ENCODE assay signal across 1 cellular context in the genomic region with DNA sequence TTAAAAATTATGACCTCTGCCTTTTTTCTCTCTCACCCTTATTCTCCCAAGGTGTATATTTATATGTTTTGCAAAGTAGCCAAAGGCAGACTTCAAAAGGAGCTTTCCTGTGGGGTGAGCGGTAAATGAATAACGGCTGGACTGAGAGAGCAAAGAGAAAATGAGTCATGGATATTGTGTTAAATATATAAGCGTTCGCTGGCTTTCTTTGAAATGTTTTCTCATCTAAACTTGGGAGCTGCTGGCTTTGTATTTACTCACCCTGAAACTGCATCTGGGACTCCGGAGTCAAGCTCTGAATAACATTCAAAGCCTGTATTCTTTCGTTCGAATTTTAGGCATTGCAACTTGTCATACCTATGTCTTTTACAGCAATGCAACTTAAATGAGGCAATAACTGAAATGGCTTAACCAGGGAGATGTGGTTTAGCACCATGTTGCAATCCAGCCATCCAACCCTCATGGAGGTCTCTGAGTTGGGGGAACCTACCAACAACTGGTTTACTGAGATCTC.
TF ChIP-seq lines count a peak whose summit lies in the region.

No MANE protein-coding gene starts in this region.

TF ChIP-seq in HepG2, 621 proteins besides CTCF, POLR2A, EP300 and RAD21 (continued from another document and continues in another):
- TF ChIP-seq STAG1 (CRISPR knock-in tag; IDR thresholded peaks at IDR 0.05) = 0 out of 2 replicates have a peak, but pooled peaks have one; percentile 4
- TF ChIP-seq TEAD3 (CRISPR knock-in tag; optimal IDR thresholded peaks at IDR 0.05; ENCODE audit: borderline replicate concordance) = peak; percentile 36
- TF ChIP-seq, protein P1, sequence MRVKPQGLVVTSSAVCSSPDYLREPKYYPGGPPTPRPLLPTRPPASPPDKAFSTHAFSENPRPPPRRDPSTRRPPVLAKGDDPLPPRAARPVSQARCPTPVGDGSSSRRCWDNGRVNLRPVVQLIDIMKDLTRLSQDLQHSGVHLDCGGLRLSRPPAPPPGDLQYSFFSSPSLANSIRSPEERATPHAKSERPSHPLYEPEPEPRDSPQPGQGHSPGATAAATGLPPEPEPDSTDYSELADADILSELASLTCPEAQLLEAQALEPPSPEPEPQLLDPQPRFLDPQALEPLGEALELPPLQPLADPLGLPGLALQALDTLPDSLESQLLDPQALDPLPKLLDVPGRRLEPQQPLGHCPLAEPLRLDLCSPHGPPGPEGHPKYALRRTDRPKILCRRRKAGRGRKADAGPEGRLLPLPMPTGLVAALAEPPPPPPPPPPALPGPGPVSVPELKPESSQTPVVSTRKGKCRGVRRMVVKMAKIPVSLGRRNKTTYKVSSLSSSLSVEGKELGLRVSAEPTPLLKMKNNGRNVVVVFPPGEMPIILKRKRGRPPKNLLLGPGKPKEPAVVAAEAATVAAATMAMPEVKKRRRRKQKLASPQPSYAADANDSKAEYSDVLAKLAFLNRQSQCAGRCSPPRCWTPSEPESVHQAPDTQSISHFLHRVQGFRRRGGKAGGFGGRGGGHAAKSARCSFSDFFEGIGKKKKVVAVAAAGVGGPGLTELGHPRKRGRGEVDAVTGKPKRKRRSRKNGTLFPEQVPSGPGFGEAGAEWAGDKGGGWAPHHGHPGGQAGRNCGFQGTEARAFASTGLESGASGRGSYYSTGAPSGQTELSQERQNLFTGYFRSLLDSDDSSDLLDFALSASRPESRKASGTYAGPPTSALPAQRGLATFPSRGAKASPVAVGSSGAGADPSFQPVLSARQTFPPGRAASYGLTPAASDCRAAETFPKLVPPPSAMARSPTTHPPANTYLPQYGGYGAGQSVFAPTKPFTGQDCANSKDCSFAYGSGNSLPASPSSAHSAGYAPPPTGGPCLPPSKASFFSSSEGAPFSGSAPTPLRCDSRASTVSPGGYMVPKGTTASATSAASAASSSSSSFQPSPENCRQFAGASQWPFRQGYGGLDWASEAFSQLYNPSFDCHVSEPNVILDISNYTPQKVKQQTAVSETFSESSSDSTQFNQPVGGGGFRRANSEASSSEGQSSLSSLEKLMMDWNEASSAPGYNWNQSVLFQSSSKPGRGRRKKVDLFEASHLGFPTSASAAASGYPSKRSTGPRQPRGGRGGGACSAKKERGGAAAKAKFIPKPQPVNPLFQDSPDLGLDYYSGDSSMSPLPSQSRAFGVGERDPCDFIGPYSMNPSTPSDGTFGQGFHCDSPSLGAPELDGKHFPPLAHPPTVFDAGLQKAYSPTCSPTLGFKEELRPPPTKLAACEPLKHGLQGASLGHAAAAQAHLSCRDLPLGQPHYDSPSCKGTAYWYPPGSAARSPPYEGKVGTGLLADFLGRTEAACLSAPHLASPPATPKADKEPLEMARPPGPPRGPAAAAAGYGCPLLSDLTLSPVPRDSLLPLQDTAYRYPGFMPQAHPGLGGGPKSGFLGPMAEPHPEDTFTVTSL (CRISPR knock-in tag; IDR thresholded peaks at IDR 0.05; ENCODE audit: borderline replicate concordance) = peak; percentile 97; the same call in 1 of the 2 replicates
- TF ChIP-seq, protein P2, sequence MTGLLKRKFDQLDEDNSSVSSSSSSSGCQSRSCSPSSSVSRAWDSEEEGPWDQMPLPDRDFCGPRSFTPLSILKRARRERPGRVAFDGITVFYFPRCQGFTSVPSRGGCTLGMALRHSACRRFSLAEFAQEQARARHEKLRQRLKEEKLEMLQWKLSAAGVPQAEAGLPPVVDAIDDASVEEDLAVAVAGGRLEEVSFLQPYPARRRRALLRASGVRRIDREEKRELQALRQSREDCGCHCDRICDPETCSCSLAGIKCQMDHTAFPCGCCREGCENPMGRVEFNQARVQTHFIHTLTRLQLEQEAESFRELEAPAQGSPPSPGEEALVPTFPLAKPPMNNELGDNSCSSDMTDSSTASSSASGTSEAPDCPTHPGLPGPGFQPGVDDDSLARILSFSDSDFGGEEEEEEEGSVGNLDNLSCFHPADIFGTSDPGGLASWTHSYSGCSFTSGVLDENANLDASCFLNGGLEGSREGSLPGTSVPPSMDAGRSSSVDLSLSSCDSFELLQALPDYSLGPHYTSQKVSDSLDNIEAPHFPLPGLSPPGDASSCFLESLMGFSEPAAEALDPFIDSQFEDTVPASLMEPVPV (CRISPR knock-in tag; IDR thresholded peaks at IDR 0.05) = no peak
- TF ChIP-seq, protein P3, sequence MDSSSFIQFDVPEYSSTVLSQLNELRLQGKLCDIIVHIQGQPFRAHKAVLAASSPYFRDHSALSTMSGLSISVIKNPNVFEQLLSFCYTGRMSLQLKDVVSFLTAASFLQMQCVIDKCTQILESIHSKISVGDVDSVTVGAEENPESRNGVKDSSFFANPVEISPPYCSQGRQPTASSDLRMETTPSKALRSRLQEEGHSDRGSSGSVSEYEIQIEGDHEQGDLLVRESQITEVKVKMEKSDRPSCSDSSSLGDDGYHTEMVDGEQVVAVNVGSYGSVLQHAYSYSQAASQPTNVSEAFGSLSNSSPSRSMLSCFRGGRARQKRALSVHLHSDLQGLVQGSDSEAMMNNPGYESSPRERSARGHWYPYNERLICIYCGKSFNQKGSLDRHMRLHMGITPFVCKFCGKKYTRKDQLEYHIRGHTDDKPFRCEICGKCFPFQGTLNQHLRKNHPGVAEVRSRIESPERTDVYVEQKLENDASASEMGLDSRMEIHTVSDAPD (CRISPR knock-in tag; IDR thresholded peaks at IDR 0.05) = no peak
- no peak for TF ChIP-seq ZNF614 (CRISPR knock-in tag; IDR thresholded peaks at IDR 0.05; ENCODE audit: borderline replicate concordance)
- TF ChIP-seq FLYWCH1 (CRISPR knock-in tag; IDR thresholded peaks at IDR 0.05) = no peak
- TF ChIP-seq JARID2 (CRISPR knock-in tag; IDR thresholded peaks at IDR 0.05; ENCODE audit: insufficient replicate concordance) = no peak
- TF ChIP-seq MIXL1 (CRISPR knock-in tag; IDR thresholded peaks at IDR 0.05) = 0 out of 2 replicates have a peak, but pooled peaks have one; percentile 31
- no peak for TF ChIP-seq ZFP36L1 (CRISPR knock-in tag; IDR thresholded peaks at IDR 0.05)
- TF ChIP-seq SMYD3 (CRISPR knock-in tag; IDR thresholded peaks at IDR 0.05) = no peak
- TF ChIP-seq CHD2 (IDR thresholded peaks at IDR 0.05; ENCODE audit: low read depth, low read length) = no peak
- TF ChIP-seq, protein P4, sequence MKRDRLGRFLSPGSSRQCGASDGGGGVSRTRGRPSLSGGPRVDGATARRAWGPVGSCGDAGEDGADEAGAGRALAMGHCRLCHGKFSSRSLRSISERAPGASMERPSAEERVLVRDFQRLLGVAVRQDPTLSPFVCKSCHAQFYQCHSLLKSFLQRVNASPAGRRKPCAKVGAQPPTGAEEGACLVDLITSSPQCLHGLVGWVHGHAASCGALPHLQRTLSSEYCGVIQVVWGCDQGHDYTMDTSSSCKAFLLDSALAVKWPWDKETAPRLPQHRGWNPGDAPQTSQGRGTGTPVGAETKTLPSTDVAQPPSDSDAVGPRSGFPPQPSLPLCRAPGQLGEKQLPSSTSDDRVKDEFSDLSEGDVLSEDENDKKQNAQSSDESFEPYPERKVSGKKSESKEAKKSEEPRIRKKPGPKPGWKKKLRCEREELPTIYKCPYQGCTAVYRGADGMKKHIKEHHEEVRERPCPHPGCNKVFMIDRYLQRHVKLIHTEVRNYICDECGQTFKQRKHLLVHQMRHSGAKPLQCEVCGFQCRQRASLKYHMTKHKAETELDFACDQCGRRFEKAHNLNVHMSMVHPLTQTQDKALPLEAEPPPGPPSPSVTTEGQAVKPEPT (CRISPR knock-in tag; IDR thresholded peaks at IDR 0.05; ENCODE audit: low read depth) = no peak
- TF ChIP-seq, protein P5, sequence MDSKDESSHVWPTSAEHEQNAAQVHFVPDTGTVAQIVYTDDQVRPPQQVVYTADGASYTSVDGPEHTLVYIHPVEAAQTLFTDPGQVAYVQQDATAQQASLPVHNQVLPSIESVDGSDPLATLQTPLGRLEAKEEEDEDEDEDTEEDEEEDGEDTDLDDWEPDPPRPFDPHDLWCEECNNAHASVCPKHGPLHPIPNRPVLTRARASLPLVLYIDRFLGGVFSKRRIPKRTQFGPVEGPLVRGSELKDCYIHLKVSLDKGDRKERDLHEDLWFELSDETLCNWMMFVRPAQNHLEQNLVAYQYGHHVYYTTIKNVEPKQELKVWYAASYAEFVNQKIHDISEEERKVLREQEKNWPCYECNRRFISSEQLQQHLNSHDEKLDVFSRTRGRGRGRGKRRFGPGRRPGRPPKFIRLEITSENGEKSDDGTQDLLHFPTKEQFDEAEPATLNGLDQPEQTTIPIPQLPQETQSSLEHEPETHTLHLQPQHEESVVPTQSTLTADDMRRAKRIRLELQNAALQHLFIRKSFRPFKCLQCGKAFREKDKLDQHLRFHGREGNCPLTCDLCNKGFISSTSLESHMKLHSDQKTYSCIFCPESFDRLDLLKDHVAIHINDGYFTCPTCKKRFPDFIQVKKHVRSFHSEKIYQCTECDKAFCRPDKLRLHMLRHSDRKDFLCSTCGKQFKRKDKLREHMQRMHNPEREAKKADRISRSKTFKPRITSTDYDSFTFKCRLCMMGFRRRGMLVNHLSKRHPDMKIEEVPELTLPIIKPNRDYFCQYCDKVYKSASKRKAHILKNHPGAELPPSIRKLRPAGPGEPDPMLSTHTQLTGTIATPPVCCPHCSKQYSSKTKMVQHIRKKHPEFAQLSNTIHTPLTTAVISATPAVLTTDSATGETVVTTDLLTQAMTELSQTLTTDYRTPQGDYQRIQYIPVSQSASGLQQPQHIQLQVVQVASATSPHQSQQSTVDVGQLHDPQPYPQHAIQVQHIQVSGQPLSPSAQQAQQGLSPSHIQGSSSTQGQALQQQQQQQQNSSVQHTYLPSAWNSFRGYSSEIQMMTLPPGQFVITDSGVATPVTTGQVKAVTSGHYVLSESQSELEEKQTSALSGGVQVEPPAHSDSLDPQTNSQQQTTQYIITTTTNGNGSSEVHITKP (CRISPR knock-in tag; IDR thresholded peaks at IDR 0.05; ENCODE audit: low read depth) = no peak; the same call in 1 of the 2 replicates
- TF ChIP-seq, protein P6, sequence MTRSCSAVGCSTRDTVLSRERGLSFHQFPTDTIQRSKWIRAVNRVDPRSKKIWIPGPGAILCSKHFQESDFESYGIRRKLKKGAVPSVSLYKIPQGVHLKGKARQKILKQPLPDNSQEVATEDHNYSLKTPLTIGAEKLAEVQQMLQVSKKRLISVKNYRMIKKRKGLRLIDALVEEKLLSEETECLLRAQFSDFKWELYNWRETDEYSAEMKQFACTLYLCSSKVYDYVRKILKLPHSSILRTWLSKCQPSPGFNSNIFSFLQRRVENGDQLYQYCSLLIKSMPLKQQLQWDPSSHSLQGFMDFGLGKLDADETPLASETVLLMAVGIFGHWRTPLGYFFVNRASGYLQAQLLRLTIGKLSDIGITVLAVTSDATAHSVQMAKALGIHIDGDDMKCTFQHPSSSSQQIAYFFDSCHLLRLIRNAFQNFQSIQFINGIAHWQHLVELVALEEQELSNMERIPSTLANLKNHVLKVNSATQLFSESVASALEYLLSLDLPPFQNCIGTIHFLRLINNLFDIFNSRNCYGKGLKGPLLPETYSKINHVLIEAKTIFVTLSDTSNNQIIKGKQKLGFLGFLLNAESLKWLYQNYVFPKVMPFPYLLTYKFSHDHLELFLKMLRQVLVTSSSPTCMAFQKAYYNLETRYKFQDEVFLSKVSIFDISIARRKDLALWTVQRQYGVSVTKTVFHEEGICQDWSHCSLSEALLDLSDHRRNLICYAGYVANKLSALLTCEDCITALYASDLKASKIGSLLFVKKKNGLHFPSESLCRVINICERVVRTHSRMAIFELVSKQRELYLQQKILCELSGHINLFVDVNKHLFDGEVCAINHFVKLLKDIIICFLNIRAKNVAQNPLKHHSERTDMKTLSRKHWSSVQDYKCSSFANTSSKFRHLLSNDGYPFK (CRISPR knock-in tag; IDR thresholded peaks at IDR 0.05; ENCODE audit: borderline replicate concordance) = no peak
- TF ChIP-seq, protein P7, sequence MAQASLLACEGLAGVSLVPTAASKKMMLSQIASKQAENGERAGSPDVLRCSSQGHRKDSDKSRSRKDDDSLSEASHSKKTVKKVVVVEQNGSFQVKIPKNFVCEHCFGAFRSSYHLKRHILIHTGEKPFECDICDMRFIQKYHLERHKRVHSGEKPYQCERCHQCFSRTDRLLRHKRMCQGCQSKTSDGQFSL (CRISPR knock-in tag; IDR thresholded peaks at IDR 0.05) = no peak
- TF ChIP-seq ZC3H4 (CRISPR knock-in tag; IDR thresholded peaks at IDR 0.05; ENCODE audit: borderline replicate concordance) = no peak
- TF ChIP-seq, protein P8, sequence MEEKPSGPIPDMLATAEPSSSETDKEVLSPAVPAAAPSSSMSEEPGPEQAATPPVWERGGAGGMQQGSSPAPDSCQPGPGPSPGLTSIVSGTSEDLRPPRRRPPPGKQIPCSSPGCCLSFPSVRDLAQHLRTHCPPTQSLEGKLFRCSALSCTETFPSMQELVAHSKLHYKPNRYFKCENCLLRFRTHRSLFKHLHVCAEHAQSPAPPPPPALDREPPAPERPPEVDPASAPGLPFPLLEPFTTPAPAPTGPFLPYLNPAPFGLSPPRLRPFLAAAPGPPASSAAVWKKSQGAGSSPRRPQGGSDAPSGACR (CRISPR knock-in tag; IDR thresholded peaks at IDR 0.05) = no peak
- no peak for TF ChIP-seq ZNF777 (CRISPR knock-in tag; IDR thresholded peaks at IDR 0.05)
- TF ChIP-seq, protein P9, sequence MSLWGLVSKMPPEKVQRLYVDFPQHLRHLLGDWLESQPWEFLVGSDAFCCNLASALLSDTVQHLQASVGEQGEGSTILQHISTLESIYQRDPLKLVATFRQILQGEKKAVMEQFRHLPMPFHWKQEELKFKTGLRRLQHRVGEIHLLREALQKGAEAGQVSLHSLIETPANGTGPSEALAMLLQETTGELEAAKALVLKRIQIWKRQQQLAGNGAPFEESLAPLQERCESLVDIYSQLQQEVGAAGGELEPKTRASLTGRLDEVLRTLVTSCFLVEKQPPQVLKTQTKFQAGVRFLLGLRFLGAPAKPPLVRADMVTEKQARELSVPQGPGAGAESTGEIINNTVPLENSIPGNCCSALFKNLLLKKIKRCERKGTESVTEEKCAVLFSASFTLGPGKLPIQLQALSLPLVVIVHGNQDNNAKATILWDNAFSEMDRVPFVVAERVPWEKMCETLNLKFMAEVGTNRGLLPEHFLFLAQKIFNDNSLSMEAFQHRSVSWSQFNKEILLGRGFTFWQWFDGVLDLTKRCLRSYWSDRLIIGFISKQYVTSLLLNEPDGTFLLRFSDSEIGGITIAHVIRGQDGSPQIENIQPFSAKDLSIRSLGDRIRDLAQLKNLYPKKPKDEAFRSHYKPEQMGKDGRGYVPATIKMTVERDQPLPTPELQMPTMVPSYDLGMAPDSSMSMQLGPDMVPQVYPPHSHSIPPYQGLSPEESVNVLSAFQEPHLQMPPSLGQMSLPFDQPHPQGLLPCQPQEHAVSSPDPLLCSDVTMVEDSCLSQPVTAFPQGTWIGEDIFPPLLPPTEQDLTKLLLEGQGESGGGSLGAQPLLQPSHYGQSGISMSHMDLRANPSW (CRISPR knock-in tag; IDR thresholded peaks at IDR 0.05; ENCODE audit: borderline replicate concordance) = peak; percentile 25; the same call in 1 of the 2 replicates
- TF ChIP-seq ZNF713 (CRISPR knock-in tag; IDR thresholded peaks at IDR 0.05) = no peak
- no peak for TF ChIP-seq ZNF460 (CRISPR knock-in tag; IDR thresholded peaks at IDR 0.05; ENCODE audit: borderline replicate concordance)
- TF ChIP-seq PTBP1 (IDR thresholded peaks at IDR 0.05; ENCODE audit: low read depth, low read length, poor library complexity, severe bottlenecking) = no peak
- TF ChIP-seq PAF1 (CRISPR knock-in tag; IDR thresholded peaks at IDR 0.05) = no peak
- TF ChIP-seq, protein P10, sequence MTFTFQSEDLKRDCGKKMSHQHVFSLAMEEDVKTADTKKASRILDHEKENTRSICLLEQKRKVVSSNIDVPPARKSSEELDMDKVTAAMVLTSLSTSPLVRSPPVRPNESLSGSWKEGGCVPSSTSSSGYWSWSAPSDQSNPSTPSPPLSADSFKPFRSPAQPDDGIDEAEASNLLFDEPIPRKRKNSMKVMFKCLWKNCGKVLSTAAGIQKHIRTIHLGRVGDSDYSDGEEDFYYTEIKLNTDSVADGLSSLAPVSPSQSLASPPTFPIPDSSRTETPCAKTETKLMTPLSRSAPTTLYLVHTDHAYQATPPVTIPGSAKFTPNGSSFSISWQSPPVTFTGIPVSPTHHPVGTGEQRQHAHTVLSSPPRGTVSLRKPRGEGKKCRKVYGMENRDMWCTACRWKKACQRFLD (CRISPR knock-in tag; IDR thresholded peaks at IDR 0.05; ENCODE audit: borderline replicate concordance) = no peak
- no peak for TF ChIP-seq RBM22 (optimal IDR thresholded peaks at IDR 0.05; ENCODE audit: low read length)
- peak; percentile 50; the same call in 1 of the 2 replicates for TF ChIP-seq ZSCAN29 (CRISPR knock-in tag; conservative IDR thresholded peaks at IDR 0.05)
- TF ChIP-seq IKZF1 (IDR thresholded peaks at IDR 0.05) = no peak
- TF ChIP-seq PRMT3 (CRISPR knock-in tag; IDR thresholded peaks at IDR 0.05; ENCODE audit: borderline replicate concordance, low read depth) = no peak
